ENCODE assay signal across 9 cellular contexts in the genomic region with DNA sequence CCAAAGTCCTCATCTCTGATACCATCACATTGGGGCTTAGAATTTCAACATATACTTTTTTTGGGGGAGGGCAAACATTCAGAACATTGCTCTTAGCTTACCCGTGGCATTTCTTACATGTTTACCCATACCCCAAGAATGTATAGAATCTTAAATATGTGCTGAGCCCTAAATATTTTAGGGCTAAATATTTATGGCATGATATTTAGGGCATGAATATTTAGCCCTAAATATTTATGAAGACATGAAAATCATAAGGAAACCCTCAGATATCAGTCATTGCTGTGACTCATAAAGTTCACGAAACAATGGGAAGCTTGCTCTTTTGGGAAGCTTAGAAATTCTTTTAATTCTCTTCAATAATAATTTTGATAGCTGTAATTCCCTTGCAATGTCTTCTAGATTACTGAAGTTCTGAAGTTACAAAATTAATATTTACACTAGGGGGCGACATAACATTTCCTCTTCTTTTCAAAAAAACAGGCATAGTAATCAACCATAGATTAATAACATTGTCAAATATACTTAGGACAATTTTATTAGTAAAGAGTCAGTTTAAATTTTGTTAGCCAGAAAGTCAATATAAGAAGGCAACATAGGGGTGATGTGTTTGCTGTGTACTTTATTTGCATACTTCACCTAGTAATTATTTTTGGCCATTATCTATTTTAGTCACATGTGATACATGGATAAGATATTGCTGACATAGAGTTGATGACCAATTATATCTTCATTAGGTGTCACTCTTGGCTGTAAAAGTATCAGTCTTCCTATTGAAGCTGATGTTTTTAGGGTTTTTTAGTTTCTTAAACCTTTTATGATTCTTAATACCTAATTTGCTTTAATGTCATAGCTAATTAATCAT. TPM values are rescaled to one million over a fixed set of nuclear protein-coding genes. Genes with fewer than 3 reads are reported as not detected.
DNase-seq lines count a peak whose midpoint lies in the region; ATAC-seq and TF ChIP-seq lines count a peak whose summit lies in the region.
"Had no signal": no experiment of that assay in that cellular context is flagged by ENCODE, and none has a peak within 500 bp of the region (broad histone marks: within the 10 kb centered on the region; RNA-seq: fewer than 3 reads in every experiment).

No MANE protein-coding gene starts in this region.

- in situ Hi-C loops in GM13977 (cut with MboI; ENCODE audit: low pct_unique_long_range_greater_than_20kb, low sequenced_read_pairs, unreplicated experiment) = no loop called here

- TF ChIP-seq CTCF in 22Rv1 (IDR thresholded peaks at IDR 0.05) (peak; percentile 73), GM13977 (IDR thresholded peaks at IDR 0.05; ENCODE audit: extremely low read depth, insufficient read depth, missing control alignments) (peak; percentile 37), OCI-LY3 (IDR thresholded peaks at IDR 0.05; ENCODE audit: low read depth, low read length) (peak; percentile 69), fibroblast of pulmonary artery (IDR thresholded peaks at IDR 0.05; ENCODE audit: low read length, missing control alignments) (peak; percentile 41), lower leg skin (IDR thresholded peaks at IDR 0.05) (no peak)

- H2AFZ ChIP-seq in OCI-LY3 (ENCODE audit: low read depth, low read length) = no peak overlapping the region

- H3K9ac ChIP-seq in OCI-LY3 (ENCODE audit: low read length) = no peak overlapping the region

- H3K4me1 ChIP-seq in OCI-LY3 (ENCODE audit: low read length) = peaks cover 10% of the 10 kb centered on the region

- no peak overlapping the region for H3K4me2 ChIP-seq in OCI-LY3 (ENCODE audit: low read length)

- no peak for TF ChIP-seq POLR2A in lower leg skin (IDR thresholded peaks at IDR 0.05)

- H3K79me2 ChIP-seq in OCI-LY3 (ENCODE audit: low read length) = peaks cover 88% of the 10 kb centered on the region

- no peaks in the 10 kb centered on the region for H3K27me3 ChIP-seq in OCI-LY3 (ENCODE audit: low read depth, low read length)

- H3K9me3 ChIP-seq in OCI-LY3 (ENCODE audit: insufficient read depth, low read length) = peaks cover 10% of the 10 kb centered on the region; the same call in 1 of the 2 replicates

- H3K27ac ChIP-seq in 22Rv1 = no peak overlapping the region
- H3K27ac ChIP-seq in OCI-LY3 (ENCODE audit: low read length) = no peak overlapping the region

- DNase-seq in GM13977 (ENCODE audit: low spot score) (no peak), fibroblast of pulmonary artery (ENCODE audit: low read depth) (peak; percentile 63), putamen (ENCODE audit: low spot score) (no peak), lower leg skin (ENCODE audit: low spot score in 2 of 2) (no peak)
- DNase-seq: anterior cingulate cortex had no signal

- no peak for ATAC-seq in HG02970 (IDR thresholded peaks at IDR 0.05; ENCODE audit: low FRiP score, unreplicated experiment)
- ATAC-seq in GM21576 (IDR thresholded peaks at IDR 0.05; ENCODE audit: unreplicated experiment) = no peak

- H3K4me3 ChIP-seq in OCI-LY3 (ENCODE audit: low read length) (no peak overlapping the region), fibroblast of pulmonary artery (replicated peaks; ENCODE audit: low read depth, low read length) (no peak overlapping the region), lower leg skin (ENCODE audit: low read depth, poor library complexity, severe bottlenecking) (no peak overlapping the region)

- 26 to 30% methylated on average over 3 of the region's 3 CpGs for WGBS in lower leg skin, 2 donors

- peaks cover 62% of the 10 kb centered on the region for H4K20me1 ChIP-seq in OCI-LY3 (ENCODE audit: insufficient read depth, low read length)

- H3K36me3 ChIP-seq in OCI-LY3 (replicated peaks; ENCODE audit: low read depth, low read length) = peaks cover 22% of the 10 kb centered on the region

- intact Hi-C loops in lower leg skin (cut with DNase I; ENCODE audit: low total_unique reads) = no loop called here

RNA-seq across cellular contexts. Expression of a gene that starts 13.1 kb away (rescaled TPM):
- total RNA-seq in lower leg skin = under 1 TPM in 2 of 4 donors, not detected in 2; 0.05 to 0.10 TPM

Comparison
In these comparisons a context has a peak if more than half of its experiments do, and no peak if none do; other contexts are left out.
1. CTCF ChIP-seq: peak in 22Rv1 (single experiment), GM13977 (single experiment), OCI-LY3 (single experiment) and fibroblast of pulmonary artery (single experiment); none in lower leg skin (0 of 3).